8 cellular contexts compared by ENCODE assay signal in genomic region chr1:100265931-100266830, GRCh38. TPM values are rescaled to one million over a fixed set of nuclear protein-coding genes. Genes with fewer than 3 reads are reported as not detected.
DNase-seq lines count a peak whose midpoint lies in the region; ATAC-seq and TF ChIP-seq lines count a peak whose summit lies in the region.

TSS of gene RTCA (plus strand) at chr1:100266216. CDS start at chr1:100266376, 160 bp downstream.

- H3K4me3 ChIP-seq in right atrium auricular region: peak within 1 kb of the TSS; percentile 85 to 89
- peak within 1 kb of the TSS; percentile 68 to 99 for H3K4me3 ChIP-seq in uterus

- TF ChIP-seq POLR2A in uterus (IDR thresholded peaks at IDR 0.05): peak; percentile 54 to 83

- DNase-seq in NCI-H187 (lab: John Stamatoyannopoulos, UW) (peak; percentile 81 to 88), T-helper 2 cell (peak; percentile 92 to 96 (median 94)), anterior cingulate cortex (lab: John Stamatoyannopoulos, UW) (peak; percentile 65 to 97 (median 90)), right atrium auricular region (ENCODE audit: low spot score) (peak; percentile 96), pulmonary artery endothelial cell (ENCODE audit: low read depth, low spot score) (peak; percentile 78), uterus (peak; percentile 93 to 96)

- no peaks in the 10 kb centered on the region for H3K27me3 ChIP-seq in right atrium auricular region
- H3K27me3 ChIP-seq in uterus: no peaks in the 10 kb centered on the region

- H3K36me3 ChIP-seq in right atrium auricular region: peaks cover 27% of the 10 kb centered on the region
- no peaks in the 10 kb centered on the region for H3K36me3 ChIP-seq in uterus

- no peaks in the 10 kb centered on the region for H3K9me3 ChIP-seq in right atrium auricular region
- H3K9me3 ChIP-seq in uterus: no peaks in the 10 kb centered on the region

- H3K4me1 ChIP-seq in right atrium auricular region: peaks cover 0 to 19% of the 10 kb centered on the region in 2 donors
- no peaks in the 10 kb centered on the region for H3K4me1 ChIP-seq in uterus

- TF ChIP-seq CTCF in right atrium auricular region (IDR thresholded peaks at IDR 0.05) (peak in 1 of 2 donors; percentile 27), uterus (IDR thresholded peaks at IDR 0.05) (peak in 1 of 4 experiments; percentile 8)

- ATAC-seq in GM18498 (IDR thresholded peaks at IDR 0.05; ENCODE audit: unreplicated experiment) (peak; percentile 98), HG02938 (IDR thresholded peaks at IDR 0.05; ENCODE audit: unreplicated experiment) (peak; percentile 92)

- intact Hi-C loops in uterus (cut with DNase I; ENCODE audit: low total_unique reads): no loop called here

- H3K27ac ChIP-seq in right atrium auricular region: peak within 1 kb of the TSS; percentile 76 to 84
- peak within 1 kb of the TSS; percentile 79 to 83 for H3K27ac ChIP-seq in uterus

RNA-seq across cellular contexts. Expression of gene RTCA, which starts in this region (rescaled TPM):
- total RNA-seq in right atrium auricular region (10 to 100 TPM; 20.2 to 30.7 TPM), pulmonary artery endothelial cell (48.9 and 57.9 TPM in 2 replicates), uterus (10 to 100 TPM in 3 of 4 donors, 1 to 10 TPM in 1; 8.7 to 29.5 (median 14.8) TPM)

Comparison
In these comparisons a context has a peak if more than half of its experiments do, and no peak if none do; other contexts are left out.
1. Peak in every context shown above with its lines: DNase-seq, ATAC-seq, H3K4me3 ChIP-seq and H3K27ac ChIP-seq.